8 cellular contexts compared by ENCODE assay signal in genomic region chr3:40309439-40309924, GRCh38. TPM values are rescaled to one million over a fixed set of nuclear protein-coding genes. Genes with fewer than 3 reads are reported as not detected.
A peak's percentile ranks its signal among the peaks of the same experiment; 100 is the strongest.
DNase-seq lines count a peak whose midpoint lies in the region; ATAC-seq and TF ChIP-seq lines count a peak whose summit lies in the region.

Gene EIF1B (plus strand): TSS chr3:40309707. CDS start chr3:40309942, 235 bp downstream.

- WGBS in adrenal gland, 4 donors = 0 to 1% (median 0%) methylated on average over 35 to 49 of the region's 49 CpGs
- 0 to 1% methylated on average over 43 to 49 of the region's 49 CpGs for WGBS in heart right ventricle, 2 donors
- 0% methylated on average over 49 of the region's 49 CpGs for WGBS in urinary bladder

- H3K4me1 Mint-ChIP-seq in T-cell = peaks cover 35 to 40% (median 39%) of the 10 kb centered on the region in 3 donors

- H3K9me3 ChIP-seq in adrenal gland (replicated peaks in 1 of 3) (no peaks in the 10 kb centered on the region), heart right ventricle (no peaks in the 10 kb centered on the region)

- peak; percentile 90 for ATAC-seq in HG02798 (IDR thresholded peaks at IDR 0.05; ENCODE audit: poor library complexity, unreplicated experiment)
- ATAC-seq in T-cell (replicated peaks in 1 of 4) = peak; percentile 89 to 93 (median 92)
- ATAC-seq in heart right ventricle = peak; percentile 94 to 98 (median 97)

- CTCF ChIA-PET in T-cell (lab: Charles Lee) = interaction anchor here (0.6 to 2.0 kb wide), 12 partner anchors 8 to 903 kb away, joined by 3 to 8 read pairs (median 3); partner anchors contain the start of genes CTNNB1 (in 1 of the 2), RPL14 (in 1 of the 2) and RPSA (in 1 of the 2)

- H3K27ac ChIP-seq in adrenal gland (peak within 1 kb of the TSS; percentile 82 to 98 (median 94)), heart right ventricle (peak within 1 kb of the TSS; percentile 90 to 100 (median 98)), urinary bladder (ENCODE audit: low read depth) (peak within 1 kb of the TSS; percentile 98)

- H3K36me3 Mint-ChIP-seq in T-cell = peaks cover 28% of the 10 kb centered on the region

- DNase-seq in NCI-H1436 (lab: John Stamatoyannopoulos, UW) = peak; percentile 84
- peak; percentile 94 to 99 (median 98) for DNase-seq in T-cell
- peak; percentile 98 to 99 (median 98) for DNase-seq in adrenal gland
- peak; percentile 99 for DNase-seq in heart right ventricle
- DNase-seq in posterior vena cava (ENCODE audit: low spot score) = peak; percentile 100

- intact Hi-C loops in adrenal gland (cut with DNase I) = no loop called here
- intact Hi-C loops in heart right ventricle (cut with DNase I) = loop anchor here in 3 of 10 donors (2.0 to 5.0 kb wide), 3 partner anchors 62 to 902 kb away; partner anchors contain the start of gene RPSA (in 1 of the 3)
- intact Hi-C loops in posterior vena cava (cut with DNase I) = loop anchor here in 1 of 2 donors (10.0 kb wide), 1 partner anchor 215 kb away; the partner anchor contains the start of gene ZNF621

- TF ChIP-seq POLR2A in adrenal gland (IDR thresholded peaks at IDR 0.05) = peak; percentile 94 to 99

- H3K4me3 ChIP-seq in adrenal gland (peak within 1 kb of the TSS; percentile 72 to 100 (median 84)), heart right ventricle (peak within 1 kb of the TSS; percentile 65 to 98 (median 90)), urinary bladder (ENCODE audit: low read depth, low read length) (peak within 1 kb of the TSS; percentile 99)

- POLR2A ChIA-PET in T-cell (lab: Charles Lee) = interaction anchor here in 1 of 2 donors (1.1 kb wide), 1 partner anchor 148 kb away, joined by 4 read pairs; the partner anchor contains the start of gene RPL14

- peak within 1 kb of the TSS; percentile 96 to 99 for H3K27ac Mint-ChIP-seq in T-cell

- peak within 1 kb of the TSS; percentile 97 to 100 (median 100) for H3K4me3 Mint-ChIP-seq in T-cell

- peak; percentile 92 for TF ChIP-seq CTCF in GM12874 (IDR thresholded peaks at IDR 0.05; ENCODE audit: insufficient read depth, low read depth, low read length)
- TF ChIP-seq CTCF in adrenal gland (IDR thresholded peaks at IDR 0.05) = peak; percentile 61 to 92 (median 88)
- TF ChIP-seq CTCF in heart right ventricle (IDR thresholded peaks at IDR 0.05) = peak; percentile 84 to 99 (median 94)

- H3K27me3 ChIP-seq in adrenal gland (no peaks in the 10 kb centered on the region), heart right ventricle (no peaks in the 10 kb centered on the region)

- H3K9me3 Mint-ChIP-seq in T-cell = no peaks in the 10 kb centered on the region

- no peaks in the 10 kb centered on the region for H3K27me3 Mint-ChIP-seq in T-cell

- H3K36me3 ChIP-seq in adrenal gland (replicated peaks in 1 of 2) = peaks cover 0 to 27% of the 10 kb centered on the region in 2 donors
- H3K36me3 ChIP-seq in heart right ventricle = peaks cover 0 to 37% (median 31%) of the 10 kb centered on the region in 9 donors
- H3K36me3 ChIP-seq in urinary bladder (ENCODE audit: insufficient read depth) = peaks cover 2% of the 10 kb centered on the region

- peaks cover 16 to 42% of the 10 kb centered on the region in 2 donors for H3K4me1 ChIP-seq in adrenal gland (replicated peaks in 1 of 2)
- peaks cover 0 to 54% (median 43%) of the 10 kb centered on the region in 9 donors for H3K4me1 ChIP-seq in heart right ventricle
- H3K4me1 ChIP-seq in urinary bladder (ENCODE audit: insufficient read depth) = no peaks in the 10 kb centered on the region

RNA-seq across cellular contexts. Expression of gene EIF1B, which starts in this region (rescaled TPM):
- total RNA-seq in T-cell = 10 to 100 TPM; 39.7 to 70.0 (median 53.3) TPM
- 100 to 1,000 TPM in 1 of 8 donors, 10 to 100 TPM in 6, 1 to 10 TPM in 1; 8.8 to 133 (median 44.7) TPM for total RNA-seq in adrenal gland
- polyA plus RNA-seq in adrenal gland = 100 to 1,000 TPM in 1 of 3 donors, 10 to 100 TPM in 2; 46.4 to 119 (median 67.3) TPM
- total RNA-seq in heart right ventricle = 100 to 1,000 TPM; 203 to 381 (median 303) TPM
- 100 to 1,000 TPM; 111 to 202 TPM for polyA plus RNA-seq in heart right ventricle
- total RNA-seq in posterior vena cava = 10 to 100 TPM; 47.3 to 50.9 TPM
- total RNA-seq in urinary bladder = 31.9 TPM
- 95.8 TPM for polyA plus RNA-seq in urinary bladder

Comparison
In these comparisons a context has a peak if more than half of its experiments do, and no peak if none do; other contexts are left out.
1. Peak in every context shown above with its lines: DNase-seq, ATAC-seq, H3K4me3 ChIP-seq and H3K27ac ChIP-seq.